Comparison of ENCODE assay signal across 8 cellular contexts in the genomic region with DNA sequence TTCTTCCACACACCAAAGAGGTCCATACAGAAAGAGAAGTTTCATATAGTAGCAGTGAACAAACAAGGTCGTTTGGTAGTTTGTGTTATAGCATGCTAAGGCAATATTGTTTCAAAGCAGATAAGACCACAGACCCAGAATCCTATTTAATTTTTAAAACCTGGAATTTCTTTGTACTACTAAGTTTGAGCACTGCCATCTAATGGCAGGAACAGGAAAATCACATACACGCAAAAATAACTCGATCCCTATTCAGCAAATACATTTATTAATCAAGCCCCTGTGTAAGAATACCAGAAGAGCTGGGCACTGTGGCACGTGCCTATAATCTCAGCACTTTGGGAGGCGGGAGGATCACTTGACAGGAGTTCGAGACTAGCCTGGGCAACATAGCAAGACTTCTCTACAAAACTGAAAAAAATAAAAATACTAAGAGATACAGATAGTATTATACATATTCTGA. TPM values are rescaled to one million over a fixed set of nuclear protein-coding genes. Genes with fewer than 3 reads are reported as not detected.
DNase-seq lines count a peak whose midpoint lies in the region; ATAC-seq and TF ChIP-seq lines count a peak whose summit lies in the region.

No MANE protein-coding gene starts in this region.

- H3F3A ChIP-seq in smooth muscle cell (ENCODE audit: low read depth), result no peaks in the 10 kb centered on the region

- 15% methylated on average over 6 of the region's 6 CpGs for WGBS in smooth muscle cell (ENCODE audit: low lambda C conversion rate)

- CTCF ChIA-PET in RWPE1 (lab: Yijun Ruan, JAX), result interaction anchor here (0.6 to 0.9 kb wide), 3 partner anchors 27 to 241 kb away, joined by 3 to 4 read pairs (median 4); no protein-coding TSS in a partner anchor

- DNase-seq in COLO829 (ENCODE audit: low spot score) (peak; percentile 44), HCEC 1CT (peak; percentile 50), RWPE1 (ENCODE audit: low spot score) (peak; percentile 41), fibroblast of the aortic adventitia (ENCODE audit: low read depth) (peak; percentile 64), smooth muscle cell (lab: John Stamatoyannopoulos, UW; ENCODE audit: unreplicated experiment) (no peak), NCI-H1930 (lab: John Stamatoyannopoulos, UW) (no peak)

- POLR2A ChIA-PET in RWPE1 (lab: Yijun Ruan, JAX; ENCODE audit: low non-redundant PET), result no interaction called here

- H3K4me3 ChIP-seq in fibroblast of the aortic adventitia (ENCODE audit: low read depth, low read length) (no peak overlapping the region), smooth muscle cell (no peak overlapping the region)

- peak overlapping the region; percentile 62 for H3K4me2 ChIP-seq in smooth muscle cell

- peak overlapping the region; percentile 75 for H2AFZ ChIP-seq in smooth muscle cell (ENCODE audit: low read depth)

- no peaks in the 10 kb centered on the region for H4K20me1 ChIP-seq in smooth muscle cell (ENCODE audit: low read depth)

- H3K27ac ChIP-seq in RWPE1 (no peak overlapping the region), smooth muscle cell (ENCODE audit: low read depth) (no peak overlapping the region)

- H3K27me3 ChIP-seq in smooth muscle cell (ENCODE audit: low read depth), result no peaks in the 10 kb centered on the region

- no peak for ATAC-seq in HG03469 (IDR thresholded peaks at IDR 0.05; ENCODE audit: unreplicated experiment)
- ATAC-seq in HG03135 (IDR thresholded peaks at IDR 0.05; ENCODE audit: unreplicated experiment), result no peak

- H3K4me1 ChIP-seq in smooth muscle cell (ENCODE audit: low read depth), result peaks cover 8% of the 10 kb centered on the region

- peaks cover 16% of the 10 kb centered on the region for H3K79me2 ChIP-seq in smooth muscle cell (ENCODE audit: low read depth)

- no peaks in the 10 kb centered on the region for H3K36me3 ChIP-seq in smooth muscle cell (ENCODE audit: low read depth)

- H3K9me3 ChIP-seq in smooth muscle cell (replicated peaks; ENCODE audit: low read depth), result no peaks in the 10 kb centered on the region

- peak; percentile 78 for TF ChIP-seq CTCF in RWPE1 (conservative IDR thresholded peaks at IDR 0.05; ENCODE audit: low read depth)
- peak; percentile 61 for TF ChIP-seq CTCF in fibroblast of the aortic adventitia (IDR thresholded peaks at IDR 0.05; ENCODE audit: insufficient read depth, low read length)
- TF ChIP-seq CTCF in smooth muscle cell (IDR thresholded peaks at IDR 0.05; ENCODE audit: borderline replicate concordance, insufficient read depth, poor library complexity, severe bottlenecking), result peak; percentile 52

- no peak overlapping the region for H3K9ac ChIP-seq in smooth muscle cell (ENCODE audit: low read depth)

RNA-seq across cellular contexts. Expression of a gene that starts 2.9 kb away (rescaled TPM):
- 30.6 and 56.3 TPM in 2 replicates for total RNA-seq in fibroblast of the aortic adventitia (ENCODE audit: low replicate concordance)
- total RNA-seq in smooth muscle cell, result 48.5 and 56.0 TPM in 2 replicates
- polyA plus RNA-seq in smooth muscle cell, result 22.3 and 40.5 TPM in 2 replicates

RNA-seq across cellular contexts. Expression of a gene that starts 29.9 kb away (rescaled TPM):
- total RNA-seq in fibroblast of the aortic adventitia (ENCODE audit: low replicate concordance) (not detected in 2 replicates), smooth muscle cell (not detected in 2 replicates)
- polyA plus RNA-seq in smooth muscle cell, result not detected in 2 replicates

Comparison
In these comparisons a context has a peak if more than half of its experiments do, and no peak if none do; other contexts are left out.
1. DNase-seq: peak in COLO829 (single experiment), HCEC 1CT (single experiment), RWPE1 (single experiment) and fibroblast of the aortic adventitia (single experiment); none in smooth muscle cell (single experiment) and NCI-H1930 (0 of 2).
2. Peak in every context shown above with its lines, with median percentiles within 50 percentile points of each other: CTCF ChIP-seq.